1 cellular context compared by ENCODE assay signal in genomic region chr17:72191901-72192300, GRCh38.
TF ChIP-seq lines count a peak whose summit lies in the region.

No MANE protein-coding gene starts in this region.

TF ChIP-seq in IMR-90, 13 proteins besides CTCF, POLR2A, EP300 and RAD21 (continued from another document):
- TF ChIP-seq USF2 (IDR thresholded peaks at IDR 0.05; ENCODE audit: low read depth, low read length) (no peak), BHLHE40 (IDR thresholded peaks at IDR 0.05; ENCODE audit: low read depth, low read length) (no peak), SMC3 (IDR thresholded peaks at IDR 0.05; ENCODE audit: low read depth, low read length) (no peak), RFX5 (IDR thresholded peaks at IDR 0.05; ENCODE audit: low read depth, low read length) (no peak), FOS (IDR thresholded peaks at IDR 0.05; ENCODE audit: low read depth, low read length) (no peak)
